Comparison of ENCODE assay signal across 35 cellular contexts in genomic region chr22:28997342-28997741, GRCh38.
"Had no signal": no experiment of that assay in that cellular context is flagged by ENCODE, and none has a peak within 500 bp of the region (broad histone marks: within the 10 kb centered on the region; RNA-seq: fewer than 3 reads in every experiment).

No MANE protein-coding gene starts in this region.

- H3K36me3 ChIP-seq: adrenal gland, colonic mucosa, heart right ventricle had no signal

- H3K4me1 ChIP-seq: esophagus squamous epithelium had no signal

- ATAC-seq: activated CD4-positive, alpha-beta T cell treated with anti-CD3 and anti-CD28 coated beads for 36 hours; activated CD8-positive, alpha-beta memory T cell treated with anti-CD3 and anti-CD28 coated beads, Interleukin-2, amount 10 ng/mL, durations not matched to agents 7 days and 5 days; activated CD8-positive, alpha-beta T cell treated with anti-CD3 and anti-CD28 coated beads, Interleukin-2, amount 10 ng/mL, durations not matched to agents 7 days and 5 days; activated naive CD8-positive, alpha-beta T cell treated with anti-CD3 and anti-CD28 coated beads, Interleukin-2, amount 50 U/mL, for 24 hours; body of pancreas; gastroesophageal sphincter; heart right ventricle; T-helper 17 cell had no signal

- H3K36me3 Mint-ChIP-seq: activated CD8-positive, alpha-beta memory T cell treated with anti-CD3 and anti-CD28 coated beads, Interleukin-2, amount 10 ng/mL, durations not matched to agents 7 days and 5 days had no signal

- H3K27ac ChIP-seq: adrenal gland, body of pancreas, colonic mucosa, epithelial cell of prostate, esophagus squamous epithelium, gastroesophageal sphincter, heart right ventricle, WERI-Rb-1 had no signal

- H3K4me3 ChIP-seq: adrenal gland, body of pancreas, colonic mucosa, esophagus squamous epithelium, gastroesophageal sphincter, heart right ventricle had no signal

- H3K27me3 ChIP-seq: adrenal gland, body of pancreas, colonic mucosa, esophagus squamous epithelium, gastroesophageal sphincter, heart right ventricle had no signal

- FAIRE-seq: endometrium, endothelial cell of umbilical vein had no signal

- H3K4me3 Mint-ChIP-seq: activated CD4-positive, alpha-beta memory T cell treated with anti-CD3 and anti-CD28 coated beads for 36 hours; activated CD4-positive, alpha-beta T cell treated with anti-CD3 and anti-CD28 coated beads for 36 hours; activated CD4-positive, alpha-beta T cell treated with anti-CD3 and anti-CD28 coated beads, Interleukin-2, amount 10 ng/mL, durations not matched to agents 24 days and 14 days; activated CD8-positive, alpha-beta memory T cell treated with anti-CD3 and anti-CD28 coated beads, Interleukin-2, amount 10 ng/mL, durations not matched to agents 7 days and 5 days; activated CD8-positive, alpha-beta T cell treated with anti-CD3 and anti-CD28 coated beads, Interleukin-2, amount 10 ng/mL, durations not matched to agents 7 days and 5 days; activated naive CD4-positive, alpha-beta T cell treated with anti-CD3 and anti-CD28 coated beads for 36 hours; activated naive CD4-positive, alpha-beta T cell treated with anti-CD3 and anti-CD28 coated beads, Interleukin-2, amount 50 U/mL, for 24 hours; activated naive CD8-positive, alpha-beta T cell treated with anti-CD3 and anti-CD28 coated beads for 36 hours; activated naive CD8-positive, alpha-beta T cell treated with anti-CD3 and anti-CD28 coated beads, Interleukin-2, amount 50 U/mL, for 24 hours; activated T-helper 1 cell treated with anti-CD3 and anti-CD28 coated beads, Interleukin-12 subunit alpha, Interleukin-12 subunit beta, Interleukin-2, Interleukin-4 antibody, amounts not matched to agents 30 ng/mL and 10 ng/mL and 1 ng/mL, durations not matched to agents 14 hours and 24 hours and 36 hours; T-helper 17 cell; T-helper 2 cell treated with Interferon-gamma antibody and Interleukin-4, amounts not matched to agents 5 μg/mL and 100 μg/mL, for 36 hours had no signal

- H3K9me3 Mint-ChIP-seq: activated CD4-positive, alpha-beta memory T cell treated with anti-CD3 and anti-CD28 coated beads for 36 hours; activated CD4-positive, alpha-beta T cell treated with anti-CD3 and anti-CD28 coated beads, Interleukin-2, amount 10 ng/mL, durations not matched to agents 24 days and 14 days; activated naive CD4-positive, alpha-beta T cell treated with anti-CD3 and anti-CD28 coated beads for 36 hours; activated naive CD4-positive, alpha-beta T cell treated with anti-CD3 and anti-CD28 coated beads, Interleukin-2, amount 50 U/mL, for 24 hours; activated naive CD8-positive, alpha-beta T cell treated with anti-CD3 and anti-CD28 coated beads for 36 hours; activated naive CD8-positive, alpha-beta T cell treated with anti-CD3 and anti-CD28 coated beads, Interleukin-2, amount 50 U/mL, for 24 hours; activated T-helper 1 cell treated with anti-CD3 and anti-CD28 coated beads, Interleukin-12 subunit alpha, Interleukin-12 subunit beta, Interleukin-2, Interleukin-4 antibody, amounts not matched to agents 30 ng/mL and 10 ng/mL and 1 ng/mL, durations not matched to agents 14 hours and 24 hours and 36 hours; activated T-helper 2 cell treated with anti-CD3 and anti-CD28 coated beads, Interferon-gamma antibody, Interleukin-2, Interleukin-4, amounts not matched to agents 10 μg/mL and 5 μg/mL and 100 μg/mL, durations not matched to agents 14 hours and 24 hours and 36 hours; T-helper 2 cell treated with Interferon-gamma antibody and Interleukin-4, amounts not matched to agents 5 μg/mL and 100 μg/mL, for 36 hours had no signal

- DNase-seq: activated CD4-positive, alpha-beta memory T cell treated with anti-CD3 and anti-CD28 coated beads for 36 hours; activated CD4-positive, alpha-beta T cell treated with anti-CD3 and anti-CD28 coated beads for 36 hours; activated CD4-positive, alpha-beta T cell treated with anti-CD3 and anti-CD28 coated beads, Interleukin-2, amount 10 ng/mL, durations not matched to agents 24 days and 14 days; activated CD4-positive, CD25-positive, alpha-beta regulatory T cell; activated CD4-positive, CD25-positive, alpha-beta regulatory T cell treated with anti-CD3 and anti-CD28 coated beads, Interleukin-2, amount 50 U/mL, for 72 hours; activated CD8-positive, alpha-beta memory T cell treated with anti-CD3 and anti-CD28 coated beads, Interleukin-2, amount 10 ng/mL, durations not matched to agents 7 days and 5 days; activated CD8-positive, alpha-beta memory T cell treated with anti-CD3 and anti-CD28 coated beads, Interleukin-2, amount 50 U/mL, for 4 hours; activated CD8-positive, alpha-beta T cell treated with anti-CD3 and anti-CD28 coated beads, Interleukin-2, amount 10 ng/mL, durations not matched to agents 7 days and 5 days; activated effector memory CD4-positive, alpha-beta T cell treated with anti-CD3 and anti-CD28 coated beads, Interleukin-2, amount 50 U/mL, for 16 hours; activated naive CD4-positive, alpha-beta T cell treated with anti-CD3 and anti-CD28 coated beads for 36 hours; activated naive CD8-positive, alpha-beta T cell treated with anti-CD3 and anti-CD28 coated beads for 36 hours; activated naive CD8-positive, alpha-beta T cell treated with anti-CD3 and anti-CD28 coated beads, Interleukin-2, amount 50 U/mL, for 24 hours; activated T-cell treated with anti-CD3 and anti-CD28 coated beads, Interleukin-2, amount 50 U/mL, for 1 hour; activated T-cell treated with anti-CD3 and anti-CD28 coated beads, Interleukin-2, amount 50 U/mL, for 48 hours; adrenal gland; amygdala; aorta; body of pancreas; caudate nucleus; colonic mucosa; effector CD8-positive, alpha-beta T cell; esophagus squamous epithelium; foreskin melanocyte; heart right ventricle; T-helper 17 cell; T1000; WERI-Rb-1 had no signal

- H3K27me3 Mint-ChIP-seq: activated CD4-positive, alpha-beta memory T cell treated with anti-CD3 and anti-CD28 coated beads for 36 hours; activated naive CD4-positive, alpha-beta T cell treated with anti-CD3 and anti-CD28 coated beads, Interleukin-2, amount 50 U/mL, for 24 hours had no signal

- H3K9me3 ChIP-seq: adrenal gland, body of pancreas, colonic mucosa, esophagus squamous epithelium, gastroesophageal sphincter, heart right ventricle had no signal

- H3K27ac Mint-ChIP-seq: activated CD4-positive, alpha-beta memory T cell treated with anti-CD3 and anti-CD28 coated beads for 36 hours; activated CD4-positive, alpha-beta T cell treated with anti-CD3 and anti-CD28 coated beads for 36 hours; activated CD4-positive, alpha-beta T cell treated with anti-CD3 and anti-CD28 coated beads, Interleukin-2, amount 10 ng/mL, durations not matched to agents 24 days and 14 days; activated CD8-positive, alpha-beta memory T cell treated with anti-CD3 and anti-CD28 coated beads, Interleukin-2, amount 10 ng/mL, durations not matched to agents 7 days and 5 days; activated CD8-positive, alpha-beta T cell treated with anti-CD3 and anti-CD28 coated beads, Interleukin-2, amount 10 ng/mL, durations not matched to agents 7 days and 5 days; activated naive CD4-positive, alpha-beta T cell treated with anti-CD3 and anti-CD28 coated beads for 36 hours; activated naive CD4-positive, alpha-beta T cell treated with anti-CD3 and anti-CD28 coated beads, Interleukin-2, amount 50 U/mL, for 24 hours; activated naive CD8-positive, alpha-beta T cell treated with anti-CD3 and anti-CD28 coated beads for 36 hours; activated naive CD8-positive, alpha-beta T cell treated with anti-CD3 and anti-CD28 coated beads, Interleukin-2, amount 50 U/mL, for 24 hours; activated T-helper 1 cell treated with anti-CD3 and anti-CD28 coated beads, Interleukin-12 subunit alpha, Interleukin-12 subunit beta, Interleukin-2, Interleukin-4 antibody, amounts not matched to agents 30 ng/mL and 10 ng/mL and 1 ng/mL, durations not matched to agents 14 hours and 24 hours and 36 hours; activated T-helper 2 cell treated with anti-CD3 and anti-CD28 coated beads, Interferon-gamma antibody, Interleukin-2, Interleukin-4, amounts not matched to agents 10 μg/mL and 5 μg/mL and 100 μg/mL, durations not matched to agents 14 hours and 24 hours and 36 hours; T-helper 17 cell; T-helper 2 cell treated with Interferon-gamma antibody and Interleukin-4, amounts not matched to agents 5 μg/mL and 100 μg/mL, for 36 hours had no signal

- H3K4me1 Mint-ChIP-seq: activated CD4-positive, alpha-beta T cell treated with anti-CD3 and anti-CD28 coated beads for 36 hours; activated CD4-positive, alpha-beta T cell treated with anti-CD3 and anti-CD28 coated beads, Interleukin-2, amount 10 ng/mL, durations not matched to agents 24 days and 14 days; activated CD8-positive, alpha-beta memory T cell treated with anti-CD3 and anti-CD28 coated beads, Interleukin-2, amount 10 ng/mL, durations not matched to agents 7 days and 5 days; activated naive CD4-positive, alpha-beta T cell treated with anti-CD3 and anti-CD28 coated beads, Interleukin-2, amount 50 U/mL, for 24 hours; activated naive CD8-positive, alpha-beta T cell treated with anti-CD3 and anti-CD28 coated beads for 36 hours; activated naive CD8-positive, alpha-beta T cell treated with anti-CD3 and anti-CD28 coated beads, Interleukin-2, amount 50 U/mL, for 24 hours; T-helper 17 cell had no signal
